In genomic region chr3:172543419-172543818, GRCh38 we compare ENCODE assay signal across 26 cellular contexts. TPM values are rescaled to one million over a fixed set of nuclear protein-coding genes. Genes with fewer than 3 reads are reported as not detected.
"Had no signal": no experiment of that assay in that cellular context is flagged by ENCODE, and none has a peak within 500 bp of the region (broad histone marks: within the 10 kb centered on the region; RNA-seq: fewer than 3 reads in every experiment).

No MANE protein-coding gene starts in this region.

- H3K36me3 ChIP-seq: adrenal gland, esophagus squamous epithelium, neutrophil, prostate gland, suprapubic skin, tibial nerve had no signal

- ATAC-seq: body of pancreas, left ventricle myocardium superior had no signal

- H3K4me3 ChIP-seq: adrenal gland, body of pancreas, esophagus squamous epithelium, prostate gland, suprapubic skin, tibial nerve had no signal

- DNase-seq: activated CD4-positive, alpha-beta T cell treated with anti-CD3 and anti-CD28 coated beads for 4 hours; activated CD4-positive, alpha-beta T cell treated with anti-CD3 and anti-CD28 coated beads, Interleukin-2, amount 50 U/mL, for 48 hours; activated CD4-positive, CD25-positive, alpha-beta regulatory T cell; activated CD8-positive, alpha-beta memory T cell treated with anti-CD3 and anti-CD28 coated beads for 24 hours; activated effector memory CD4-positive, alpha-beta T cell treated with Interleukin-2 at 50 U/mL for 16 hours; activated naive CD4-positive, alpha-beta T cell treated with Interleukin-2 at 50 U/mL for 16 hours; activated naive CD8-positive, alpha-beta T cell treated with anti-CD3 and anti-CD28 coated beads for 36 hours; adrenal gland; aorta; body of pancreas; dermis blood vessel endothelial cell; effector CD4-positive, alpha-beta T cell; esophagus squamous epithelium; left ventricle myocardium superior; mammary epithelial cell; naive B cell; nephron progenitor cell; stimulated activated CD4-positive, alpha-beta T cell treated with anti-CD3 and anti-CD28 coated beads, Interleukin-15, amount 100 ng/mL, for 24 hours; stimulated activated CD4-positive, alpha-beta T cell treated with anti-CD3 and anti-CD28 coated beads, Interleukin-2, amount 100 ng/mL, for 24 hours; stimulated activated naive CD4-positive, alpha-beta T cell; T-helper 1 cell had no signal

- H3K27ac ChIP-seq: body of pancreas, esophagus squamous epithelium, neutrophil, prostate gland, suprapubic skin, tibial nerve had no signal

- H3K9me3 ChIP-seq: adrenal gland, body of pancreas, esophagus squamous epithelium, neutrophil, prostate gland, suprapubic skin, tibial nerve had no signal

- H3K27me3 ChIP-seq: adrenal gland, body of pancreas, esophagus squamous epithelium, neutrophil, suprapubic skin, tibial nerve had no signal

- H3K4me1 ChIP-seq: body of pancreas, prostate gland had no signal

RNA-seq across cellular contexts. Expression of gene TNFSF10, which starts 20.2 kb away (rescaled TPM):
- total RNA-seq: osteocyte had no signal
